22 cellular contexts compared by ENCODE assay signal in genomic region chr18:69097349-69097748, GRCh38.
A peak's percentile ranks its signal among the peaks of the same experiment; 100 is the strongest.
DNase-seq lines count a peak whose midpoint lies in the region; ATAC-seq, FAIRE-seq and TF ChIP-seq lines count a peak whose summit lies in the region.
"Had no signal": no experiment of that assay in that cellular context is flagged by ENCODE, and none has a peak within 500 bp of the region (broad histone marks: within the 10 kb centered on the region; RNA-seq: fewer than 3 reads in every experiment).

No MANE protein-coding gene starts in this region.

- no peak for TF ChIP-seq RAD21 in HepG2 (CRISPR knock-in tag; IDR thresholded peaks at IDR 0.05)

- no peak overlapping the region for H3K9ac ChIP-seq in HepG2 (ENCODE audit: insufficient read depth, low read depth, low read length)

- 34% methylated on average over 4 of the region's 4 CpGs for WGBS in HepG2 (ENCODE audit: low lambda C conversion rate)
- WGBS in right lobe of liver (ENCODE audit: insufficient coverage, low coverage, low lambda C conversion rate, missing lambda C conversion rate) = 83% methylated on average over 4 of the region's 4 CpGs

- H3K27ac Mint-ChIP-seq in CD4-positive, alpha-beta memory T cell = no peak overlapping the region
- H3K27ac Mint-ChIP-seq: activated CD4-positive, alpha-beta T cell treated with anti-CD3 and anti-CD28 coated beads for 36 hours; activated naive CD4-positive, alpha-beta T cell treated with anti-CD3 and anti-CD28 coated beads, Interleukin-2, amount 10 ng/mL, durations not matched to agents 7 days and 5 days had no signal

- no peaks in the 10 kb centered on the region for H3K4me1 Mint-ChIP-seq in CD4-positive, alpha-beta memory T cell
- H3K4me1 Mint-ChIP-seq: activated CD4-positive, alpha-beta T cell treated with anti-CD3 and anti-CD28 coated beads for 36 hours; activated naive CD4-positive, alpha-beta T cell treated with anti-CD3 and anti-CD28 coated beads, Interleukin-2, amount 10 ng/mL, durations not matched to agents 7 days and 5 days had no signal

- H3K4me3 Mint-ChIP-seq in CD4-positive, alpha-beta memory T cell = no peak overlapping the region
- H3K4me3 Mint-ChIP-seq: activated CD4-positive, alpha-beta T cell treated with anti-CD3 and anti-CD28 coated beads for 36 hours; activated naive CD4-positive, alpha-beta T cell treated with anti-CD3 and anti-CD28 coated beads, Interleukin-2, amount 10 ng/mL, durations not matched to agents 7 days and 5 days had no signal

- in situ Hi-C loops in HepG2 (cut with HindIII; ENCODE audit: extremely low pct_ligation_motif_present, low pct_unique_long_range_greater_than_20kb) (no loop called here), HAP-1 (cut with MboI; ENCODE audit: low sequenced_read_pairs) (no loop called here)

- POLR2A ChIA-PET in HepG2 (lab: Yijun Ruan, JAX) = no interaction called here
- POLR2A ChIA-PET in CD4-positive, alpha-beta memory T cell (lab: Charles Lee; ENCODE audit: partially characterized antibody) = no interaction called here

- no TSS peak for BruUV-seq in HepG2 (replicated peaks; lab: Mats Ljungman, UMichigan)

- H3K27me3 ChIP-seq in HepG2 (ENCODE audit: control insufficient read depth in 1 of 2, insufficient read depth in 2 of 2, low read length in 2 of 2) (no peaks in the 10 kb centered on the region), right lobe of liver (no peaks in the 10 kb centered on the region), HAP-1 (ENCODE audit: low read depth) (no peaks in the 10 kb centered on the region)
- H3K27me3 ChIP-seq in CD4-positive, alpha-beta memory T cell (ENCODE audit: insufficient read depth, low read length) = no peaks in the 10 kb centered on the region
- H3K27me3 ChIP-seq: gastrocnemius medialis had no signal

- H3K36me3 Mint-ChIP-seq in CD4-positive, alpha-beta memory T cell = no peaks in the 10 kb centered on the region
- H3K36me3 Mint-ChIP-seq: activated naive CD4-positive, alpha-beta T cell treated with anti-CD3 and anti-CD28 coated beads, Interleukin-2, amount 10 ng/mL, durations not matched to agents 7 days and 5 days had no signal

- no peaks in the 10 kb centered on the region for H3K9me3 ChIP-seq in HepG2 (ENCODE audit: low read length)
- H3K9me3 ChIP-seq in right lobe of liver = no peaks in the 10 kb centered on the region
- no peaks in the 10 kb centered on the region for H3K9me3 ChIP-seq in CD4-positive, alpha-beta memory T cell (ENCODE audit: control insufficient read depth in 1 of 2, low read length in 2 of 2)
- no peaks in the 10 kb centered on the region for H3K9me3 ChIP-seq in HAP-1
- H3K9me3 ChIP-seq: gastrocnemius medialis, lower lobe of right lung had no signal

- no peak for TF ChIP-seq CTCF in HepG2 (CRISPR knock-in tag; IDR thresholded peaks at IDR 0.05)
- no peak for TF ChIP-seq CTCF in right lobe of liver (IDR thresholded peaks at IDR 0.05)

- TF ChIP-seq POLR2A in HepG2 (IDR thresholded peaks at IDR 0.05; ENCODE audit: insufficient read depth in 1 of 2, low read depth in 2 of 2, low read length in 2 of 2) (no peak), right lobe of liver (IDR thresholded peaks at IDR 0.05) (no peak)

- H3K27me3 Mint-ChIP-seq in CD4-positive, alpha-beta memory T cell = no peaks in the 10 kb centered on the region
- H3K27me3 Mint-ChIP-seq: activated CD4-positive, alpha-beta T cell treated with anti-CD3 and anti-CD28 coated beads for 36 hours; activated naive CD4-positive, alpha-beta T cell treated with anti-CD3 and anti-CD28 coated beads, Interleukin-2, amount 10 ng/mL, durations not matched to agents 7 days and 5 days had no signal

- H3K36me3 ChIP-seq in HepG2 (replicated peaks in 1 of 2; ENCODE audit: control insufficient read depth in 1 of 2, insufficient read depth in 2 of 2, low read length in 2 of 2) (no peaks in the 10 kb centered on the region), right lobe of liver (no peaks in the 10 kb centered on the region), HAP-1 (replicated peaks) (no peaks in the 10 kb centered on the region)
- no peaks in the 10 kb centered on the region for H3K36me3 ChIP-seq in CD4-positive, alpha-beta memory T cell (ENCODE audit: insufficient read depth, low read length)
- H3K36me3 ChIP-seq: gastrocnemius medialis, lower lobe of right lung had no signal

- CTCF ChIA-PET in HepG2 (lab: Yijun Ruan, JAX; ENCODE audit: low intra/inter-chr PET ratio, low total read pairs) = no interaction called here
- CTCF ChIA-PET in CD4-positive, alpha-beta memory T cell (lab: Charles Lee; ENCODE audit: partially characterized antibody) = no interaction called here

- peak overlapping the region; percentile 19 for H2AFZ ChIP-seq in HepG2 (ENCODE audit: low read length)

- intact Hi-C loops in HepG2 (cut with micrococcal nuclease; ENCODE audit: unreplicated experiment) = no loop called here
- intact Hi-C loops in right lobe of liver (cut with DNase I) = no loop called here
- intact Hi-C loops in CD4-positive, alpha-beta memory T cell (cut with micrococcal nuclease) = no loop called here

- no peak overlapping the region for H3K4me2 ChIP-seq in HepG2 (ENCODE audit: low read depth, low read length)

- H3K4me1 ChIP-seq in HepG2 (ENCODE audit: insufficient read depth, low read length) = no peaks in the 10 kb centered on the region
- no peaks in the 10 kb centered on the region for H3K4me1 ChIP-seq in right lobe of liver
- no peaks in the 10 kb centered on the region for H3K4me1 ChIP-seq in CD4-positive, alpha-beta memory T cell (ENCODE audit: insufficient read depth, low read length)
- no peaks in the 10 kb centered on the region; the same call in 1 of the 2 replicates for H3K4me1 ChIP-seq in HAP-1
- H3K4me1 ChIP-seq: gastrocnemius medialis, lower lobe of right lung had no signal

- no peak for FAIRE-seq in HepG2 (lab: Jason Lieb, UNC)
- FAIRE-seq: K562 had no signal

- H3K4me3 ChIP-seq in HepG2 (replicated peaks in 1 of 3; ENCODE audit: insufficient read depth in 1 of 3, low read depth in 2 of 3, low read length in 3 of 3) (no peak overlapping the region), right lobe of liver (no peak overlapping the region), HAP-1 (no peak overlapping the region)
- no peak overlapping the region for H3K4me3 ChIP-seq in CD4-positive, alpha-beta memory T cell (ENCODE audit: low read length in 2 of 2)
- H3K4me3 ChIP-seq: gastrocnemius medialis, K562, lower lobe of right lung had no signal

- no peaks in the 10 kb centered on the region for H3K79me2 ChIP-seq in HepG2 (ENCODE audit: insufficient read depth, low read length)

- no peaks in the 10 kb centered on the region for H3K9me3 Mint-ChIP-seq in CD4-positive, alpha-beta memory T cell
- H3K9me3 Mint-ChIP-seq: activated naive CD4-positive, alpha-beta T cell treated with anti-CD3 and anti-CD28 coated beads, Interleukin-2, amount 10 ng/mL, durations not matched to agents 7 days and 5 days had no signal

- no peaks in the 10 kb centered on the region for H4K20me1 ChIP-seq in HepG2 (ENCODE audit: insufficient read depth, low read length)

- ATAC-seq in HepG2 (no peak), right lobe of liver (no peak), HG02571 (IDR thresholded peaks at IDR 0.05; ENCODE audit: unreplicated experiment) (peak; percentile 68), HG03159 (IDR thresholded peaks at IDR 0.05; ENCODE audit: unreplicated experiment) (peak; percentile 90), GM21381 (IDR thresholded peaks at IDR 0.05; ENCODE audit: unreplicated experiment) (no peak)
- ATAC-seq: activated CD4-positive, alpha-beta T cell treated with anti-CD3 and anti-CD28 coated beads for 36 hours; gastrocnemius medialis; HCT116; K562; lower lobe of right lung had no signal

- no peak for DNase-seq in HepG2 (ENCODE audit: low spot score)
- DNase-seq in right lobe of liver = no peak
- no peak for DNase-seq in CD4-positive, alpha-beta memory T cell
- no peak for DNase-seq in HAP-1 (ENCODE audit: low spot score in 2 of 2)
- no peak for DNase-seq in MV-4-11 (lab: John Stamatoyannopoulos, UW)
- DNase-seq: 8988T; activated CD4-positive, alpha-beta T cell treated with anti-CD3 and anti-CD28 coated beads for 36 hours; activated naive CD4-positive, alpha-beta T cell treated with anti-CD3 and anti-CD28 coated beads, Interleukin-2, amount 10 ng/mL, durations not matched to agents 7 days and 5 days; activated T-cell treated with anti-CD3 and anti-CD28 coated beads for 4 hours; C1 segment of cervical spinal cord; DMS79 treated with DMSO at 0.1 percent for 48 hours; gastrocnemius medialis; lower lobe of right lung; NCI-H1105 treated with DMSO at 0.1 percent for 48 hours; stimulated activated naive CD4-positive, alpha-beta T cell; trophoblast cell had no signal

- TF ChIP-seq EP300 in HepG2 (IDR thresholded peaks at IDR 0.05; ENCODE audit: low read depth in 2 of 2, low read length in 2 of 2) (no peak), HepG2 (CRISPR knock-in tag; IDR thresholded peaks at IDR 0.05; ENCODE audit: borderline replicate concordance) (no peak)

- H3K27ac ChIP-seq in HepG2 (ENCODE audit: extremely low read length, insufficient read depth, low read length) (no peak overlapping the region), right lobe of liver (no peak overlapping the region)
- H3K27ac ChIP-seq in CD4-positive, alpha-beta memory T cell (ENCODE audit: low read depth, low read length) = no peak overlapping the region
- H3K27ac ChIP-seq: epithelial cell of prostate, gastrocnemius medialis, lower lobe of right lung had no signal

TF ChIP-seq in HepG2, 621 proteins besides CTCF, POLR2A, EP300 and RAD21:
- no peak for TF ChIP-seq HES4 (CRISPR knock-in tag; IDR thresholded peaks at IDR 0.05; ENCODE audit: borderline replicate concordance)
- no peak for TF ChIP-seq AKAP8 (CRISPR knock-in tag; IDR thresholded peaks at IDR 0.05)

Comparison
In these comparisons a context has a peak if more than half of its experiments do, and no peak if none do; other contexts are left out.
1. ATAC-seq: peak in HG02571 (single experiment) and HG03159 (single experiment); none in HepG2 (single experiment), right lobe of liver (0 of 4) and GM21381 (single experiment).